In the genomic region with DNA sequence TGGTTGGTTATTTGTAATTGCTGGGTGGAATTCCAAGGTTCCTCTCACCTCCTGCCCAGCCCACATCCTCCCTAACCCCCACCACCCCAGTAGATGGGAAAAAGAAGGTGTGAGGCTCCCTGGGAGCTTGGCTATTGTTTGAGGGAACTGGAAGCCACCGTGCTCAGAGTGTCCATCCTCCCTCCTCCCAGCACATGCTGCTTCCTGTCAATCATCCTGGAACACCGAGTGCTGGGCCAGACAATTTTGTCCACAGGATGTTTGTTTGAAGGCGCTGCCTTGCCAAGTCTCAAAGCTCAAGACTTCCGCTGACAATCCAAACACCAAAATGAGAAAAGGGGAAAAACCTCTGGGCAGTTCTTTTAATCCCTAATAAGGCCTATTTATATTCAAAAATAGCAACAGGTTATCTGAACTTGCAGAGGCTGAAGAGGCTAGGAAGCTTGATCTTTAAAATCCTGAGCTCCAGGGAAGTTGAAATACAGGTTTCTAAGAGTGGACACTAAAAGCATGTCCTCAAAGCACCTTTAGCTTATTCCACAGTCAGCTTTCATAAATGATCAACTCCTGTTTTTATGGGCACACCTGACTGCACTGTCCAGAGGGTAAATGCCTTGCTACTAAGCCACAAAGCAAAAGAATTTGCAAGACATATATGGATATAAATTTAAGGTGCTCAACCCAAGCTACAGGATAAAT, we compare ENCODE assay signal across 12 cellular contexts.
DNase-seq lines count a peak whose midpoint lies in the region; ATAC-seq and TF ChIP-seq lines count a peak whose summit lies in the region.
"Had no signal": no experiment of that assay in that cellular context is flagged by ENCODE, and none has a peak within 500 bp of the region (broad histone marks: within the 10 kb centered on the region; RNA-seq: fewer than 3 reads in every experiment).

No MANE protein-coding gene starts in this region.

- H3K4me1 ChIP-seq in ascending aorta (peaks cover 5 to 23% of the 10 kb centered on the region in 2 donors), gastrocnemius medialis (peaks cover 43 to 65% of the 10 kb centered on the region in 2 donors)
- no peaks in the 10 kb centered on the region for H3K4me1 ChIP-seq in CD4-positive, alpha-beta memory T cell (ENCODE audit: insufficient read depth, low read length)
- H3K4me1 ChIP-seq: Caco-2 had no signal

- H3K27me3 Mint-ChIP-seq in CD4-positive, alpha-beta memory T cell: no peaks in the 10 kb centered on the region
- H3K27me3 Mint-ChIP-seq in glutamatergic neuron (ENCODE audit: unreplicated experiment): no peaks in the 10 kb centered on the region
- H3K27me3 Mint-ChIP-seq: naive B cell had no signal

- peak overlapping the region; percentile 57 to 65 for H3K27ac ChIP-seq in ascending aorta
- peak overlapping the region; percentile 83 to 91 (median 85) for H3K27ac ChIP-seq in gastrocnemius medialis
- H3K27ac ChIP-seq in CD4-positive, alpha-beta memory T cell (ENCODE audit: low read depth, low read length): no peak overlapping the region

- H3K27ac Mint-ChIP-seq in CD4-positive, alpha-beta memory T cell: no peak overlapping the region
- H3K27ac Mint-ChIP-seq in stimulated activated effector memory CD8-positive, alpha-beta T cell treated with anti-CD3 and anti-CD28 coated beads, Interleukin-12 subunit alpha, Interleukin-12 subunit beta, amount 100 ng/mL, for 72 hours: no peak overlapping the region
- H3K27ac Mint-ChIP-seq in glutamatergic neuron (ENCODE audit: unreplicated experiment): no peak overlapping the region
- H3K27ac Mint-ChIP-seq: naive B cell had no signal

- no peak for TF ChIP-seq CTCF in ascending aorta (IDR thresholded peaks at IDR 0.05)
- TF ChIP-seq CTCF in gastrocnemius medialis (IDR thresholded peaks at IDR 0.05 in 4 of 5, conservative IDR thresholded peaks at IDR 0.05 in 1 of 5): no peak
- TF ChIP-seq CTCF in glutamatergic neuron (IDR thresholded peaks at IDR 0.05; ENCODE audit: partially characterized antibody, unreplicated experiment): no peak

- DNase-seq in HT1080 (ENCODE audit: low read depth) (peak; percentile 3), ascending aorta (ENCODE audit: low spot score in 2 of 2) (peak; percentile 25 to 68), iPS-NIHi7 (ENCODE audit: extremely low spot score) (peak; percentile 12), gastrocnemius medialis (peak; percentile 80 to 81), glutamatergic neuron (no peak), posterior cingulate gyrus (no peak)
- DNase-seq in CD4-positive, alpha-beta memory T cell: no peak
- DNase-seq in stimulated activated effector memory CD8-positive, alpha-beta T cell treated with anti-CD3 and anti-CD28 coated beads, Interleukin-12 subunit alpha, Interleukin-12 subunit beta, amount 100 ng/mL, for 72 hours (ENCODE audit: low spot score in 2 of 2): no peak
- DNase-seq: naive B cell, NCI-H524, T-helper 2 cell had no signal

- H3K4me3 ChIP-seq in ascending aorta (no peak overlapping the region), gastrocnemius medialis (no peak overlapping the region)
- H3K4me3 ChIP-seq in CD4-positive, alpha-beta memory T cell (ENCODE audit: low read length in 2 of 2): no peak overlapping the region

- H3K4me3 Mint-ChIP-seq in CD4-positive, alpha-beta memory T cell: no peak overlapping the region
- no peak overlapping the region for H3K4me3 Mint-ChIP-seq in stimulated activated effector memory CD8-positive, alpha-beta T cell treated with anti-CD3 and anti-CD28 coated beads, Interleukin-12 subunit alpha, Interleukin-12 subunit beta, amount 100 ng/mL, for 72 hours
- no peak overlapping the region for H3K4me3 Mint-ChIP-seq in glutamatergic neuron (ENCODE audit: unreplicated experiment)
- H3K4me3 Mint-ChIP-seq: naive B cell had no signal

- ATAC-seq in gastrocnemius medialis: peak; percentile 81 to 87
- ATAC-seq in stimulated activated effector memory CD8-positive, alpha-beta T cell treated with anti-CD3 and anti-CD28 coated beads, Interleukin-12 subunit alpha, Interleukin-12 subunit beta, amount 100 ng/mL, for 72 hours: no peak

- peaks cover 0 to 8% (median 3%) of the 10 kb centered on the region in 8 donors for H3K9me3 Mint-ChIP-seq in CD4-positive, alpha-beta memory T cell
- H3K9me3 Mint-ChIP-seq in stimulated activated effector memory CD8-positive, alpha-beta T cell treated with anti-CD3 and anti-CD28 coated beads, Interleukin-12 subunit alpha, Interleukin-12 subunit beta, amount 100 ng/mL, for 72 hours: peaks cover 11% of the 10 kb centered on the region
- H3K9me3 Mint-ChIP-seq in glutamatergic neuron (ENCODE audit: unreplicated experiment): peaks cover under 1% of the 10 kb centered on the region

- no peaks in the 10 kb centered on the region for H3K27me3 ChIP-seq in ascending aorta
- H3K27me3 ChIP-seq in gastrocnemius medialis: no peaks in the 10 kb centered on the region
- H3K27me3 ChIP-seq in CD4-positive, alpha-beta memory T cell (ENCODE audit: insufficient read depth, low read length): no peaks in the 10 kb centered on the region

- H3K9me3 ChIP-seq in ascending aorta (no peaks in the 10 kb centered on the region), gastrocnemius medialis (no peaks in the 10 kb centered on the region)
- H3K9me3 ChIP-seq in CD4-positive, alpha-beta memory T cell (ENCODE audit: control insufficient read depth in 1 of 2, low read length in 2 of 2): peaks cover 0 to 4% of the 10 kb centered on the region in 2 donors
- H3K9me3 ChIP-seq: Caco-2 had no signal

- POLR2A ChIA-PET in CD4-positive, alpha-beta memory T cell (lab: Charles Lee; ENCODE audit: partially characterized antibody): no interaction called here

- CTCF ChIA-PET in CD4-positive, alpha-beta memory T cell (lab: Charles Lee; ENCODE audit: partially characterized antibody): no interaction called here

- intact Hi-C loops in ascending aorta (cut with DNase I) (no loop called here), gastrocnemius medialis (cut with DNase I; ENCODE audit: low total_unique reads) (no loop called here), posterior cingulate gyrus (cut with DNase I) (no loop called here)
- intact Hi-C loops in CD4-positive, alpha-beta memory T cell (cut with micrococcal nuclease): no loop called here

- H3K36me3 Mint-ChIP-seq in CD4-positive, alpha-beta memory T cell: no peaks in the 10 kb centered on the region
- no peaks in the 10 kb centered on the region for H3K36me3 Mint-ChIP-seq in stimulated activated effector memory CD8-positive, alpha-beta T cell treated with anti-CD3 and anti-CD28 coated beads, Interleukin-12 subunit alpha, Interleukin-12 subunit beta, amount 100 ng/mL, for 72 hours
- H3K36me3 Mint-ChIP-seq in glutamatergic neuron (ENCODE audit: unreplicated experiment): no peaks in the 10 kb centered on the region
- H3K36me3 Mint-ChIP-seq: naive B cell had no signal

- peak in 1 of 2 donors; percentile 21 for TF ChIP-seq POLR2A in gastrocnemius medialis (IDR thresholded peaks at IDR 0.05)

- in situ Hi-C loops in gastrocnemius medialis (cut with MboI; ENCODE audit: low sequenced_read_pairs in 4 of 4): loop anchor here in 1 of 4 donors (10.0 kb wide), 1 partner anchor 298 kb away; no protein-coding TSS in a partner anchor

- no peaks in the 10 kb centered on the region for H3K36me3 ChIP-seq in ascending aorta
- H3K36me3 ChIP-seq in gastrocnemius medialis: no peaks in the 10 kb centered on the region
- no peaks in the 10 kb centered on the region for H3K36me3 ChIP-seq in CD4-positive, alpha-beta memory T cell (ENCODE audit: insufficient read depth, low read length)

- H3K4me1 Mint-ChIP-seq in CD4-positive, alpha-beta memory T cell: no peaks in the 10 kb centered on the region
- no peaks in the 10 kb centered on the region for H3K4me1 Mint-ChIP-seq in stimulated activated effector memory CD8-positive, alpha-beta T cell treated with anti-CD3 and anti-CD28 coated beads, Interleukin-12 subunit alpha, Interleukin-12 subunit beta, amount 100 ng/mL, for 72 hours
- H3K4me1 Mint-ChIP-seq in glutamatergic neuron (ENCODE audit: low read depth, unreplicated experiment): no peaks in the 10 kb centered on the region
- H3K4me1 Mint-ChIP-seq: naive B cell had no signal

Comparison
In these comparisons a context has a peak if more than half of its experiments do, and no peak if none do; other contexts are left out.
1. DNase-seq: peak in HT1080 (single experiment), ascending aorta (2 of 2), iPS-NIHi7 (single experiment) and gastrocnemius medialis (2 of 2); none in CD4-positive, alpha-beta memory T cell (0 of 5), stimulated activated effector memory CD8-positive, alpha-beta T cell treated with anti-CD3 and anti-CD28 coated beads, Interleukin-12 subunit alpha, Interleukin-12 subunit beta, amount 100 ng/mL, for 72 hours (0 of 2), glutamatergic neuron (single experiment) and posterior cingulate gyrus (0 of 10).